Comparison of ENCODE assay signal across 8 cellular contexts in genomic region chr6:11207199-11207968, GRCh38. TPM values are rescaled to one million over a fixed set of nuclear protein-coding genes. Genes with fewer than 3 reads are reported as not detected.
DNase-seq lines count a peak whose midpoint lies in the region; ATAC-seq, FAIRE-seq and TF ChIP-seq lines count a peak whose summit lies in the region.

No MANE protein-coding gene starts in this region.

- in situ Hi-C loops in mammary epithelial cell (cut with MboI; ENCODE audit: low sequenced_read_pairs in 2 of 2), result no loop called here

- peak; percentile 75 for FAIRE-seq in urothelium cell line (lab: Jason Lieb, UNC)

- no peak for TF ChIP-seq CTCF in AG09309 (IDR thresholded peaks at IDR 0.05; ENCODE audit: control insufficient read depth, insufficient read depth, low read depth, low read length, missing control alignments)
- TF ChIP-seq CTCF in mammary epithelial cell (conservative IDR thresholded peaks at IDR 0.05 in 1 of 2, IDR thresholded peaks at IDR 0.05 in 1 of 2; ENCODE audit: extremely low read depth in 1 of 2, insufficient read depth in 1 of 2, low read depth in 1 of 2, low read length in 2 of 2), result no peak
- no peak for TF ChIP-seq CTCF in right lobe of liver (IDR thresholded peaks at IDR 0.05)
- no peak for TF ChIP-seq CTCF in WERI-Rb-1 (IDR thresholded peaks at IDR 0.05; ENCODE audit: low read depth, low read length)

- no peak overlapping the region for H2AFZ ChIP-seq in mammary epithelial cell (ENCODE audit: low read depth, low read length)

- peak overlapping the region; percentile 75 for H3K4me2 ChIP-seq in mammary epithelial cell (ENCODE audit: insufficient read depth, low read depth, low read length)

- H3K36me3 ChIP-seq in mammary epithelial cell (ENCODE audit: insufficient read depth, low read length), result no peaks in the 10 kb centered on the region
- peaks cover 0 to 5% (median 2%) of the 10 kb centered on the region in 4 donors for H3K36me3 ChIP-seq in right lobe of liver
- H3K36me3 ChIP-seq in WERI-Rb-1, result no peaks in the 10 kb centered on the region

- no TSS peak for BruUV-seq in mammary epithelial cell (replicated peaks; lab: Mats Ljungman, UMichigan)

- peak overlapping the region; percentile 94 for H3K9ac ChIP-seq in mammary epithelial cell (ENCODE audit: insufficient read depth, low read length)

- H3K4me1 ChIP-seq in mammary epithelial cell (ENCODE audit: insufficient read depth, low read length) (peaks cover 36% of the 10 kb centered on the region), right lobe of liver (peaks cover 0 to 24% (median 4%) of the 10 kb centered on the region in 4 donors)

- H3K27ac ChIP-seq in mammary epithelial cell (ENCODE audit: insufficient read depth, low read depth, low read length) (peak overlapping the region; percentile 99), right lobe of liver (peak overlapping the region; percentile 24 to 77 (median 39)), WERI-Rb-1 (no peak overlapping the region)

- peak; percentile 82 to 89 (median 87) for ATAC-seq in right lobe of liver
- ATAC-seq in GM21526 (IDR thresholded peaks at IDR 0.05; ENCODE audit: low FRiP score, unreplicated experiment), result no peak
- no peak for ATAC-seq in GM21367 (IDR thresholded peaks at IDR 0.05; ENCODE audit: unreplicated experiment)

- dilution Hi-C loops in mammary epithelial cell (cut with HindIII; ENCODE audit: low sequenced_read_pairs), result no loop called here

- CTCF ChIA-PET in mammary epithelial cell (lab: Charles Lee; ENCODE audit: low non-redundant PET), result interaction anchor here (0.5 to 0.7 kb wide), 3 partner anchors 16 to 151 kb away, joined by 3 to 14 read pairs (median 3); no protein-coding TSS in a partner anchor

- no peaks in the 10 kb centered on the region for H4K20me1 ChIP-seq in mammary epithelial cell (ENCODE audit: insufficient read depth, low read length)

- DNase-seq in AG09309 (ENCODE audit: low read depth) (peak; percentile 98), LHCN-M2 (ENCODE audit: low read depth) (peak; percentile 86), mammary epithelial cell (peak; percentile 99), right lobe of liver (peak in 1 of 3 donors; percentile 50), urothelium cell line (ENCODE audit: low spot score) (peak; percentile 74), WERI-Rb-1 (no peak)

- no peaks in the 10 kb centered on the region for H3K27me3 ChIP-seq in mammary epithelial cell (ENCODE audit: insufficient read depth, low read length)
- H3K27me3 ChIP-seq in right lobe of liver, result no peaks in the 10 kb centered on the region
- no peaks in the 10 kb centered on the region for H3K27me3 ChIP-seq in WERI-Rb-1 (ENCODE audit: insufficient read depth, low read depth, severe bottlenecking)

- H3K4me3 ChIP-seq in AG09309 (ENCODE audit: control insufficient read depth, low read depth, low read length) (no peak overlapping the region), mammary epithelial cell (replicated peaks in 1 of 3; ENCODE audit: insufficient read depth in 1 of 3, low read depth in 2 of 3, low read length in 3 of 3) (no peak overlapping the region), right lobe of liver (no peak overlapping the region), WERI-Rb-1 (ENCODE audit: low read depth, low read length) (no peak overlapping the region)

- intact Hi-C loops in mammary epithelial cell (cut with micrococcal nuclease) (loop anchor here (1.0 to 5.0 kb wide), 5 partner anchors 25 to 137 kb away; partner anchors contain the start of genes NEDD9 and SMIM13), right lobe of liver (cut with DNase I) (no loop called here)

- H3K79me2 ChIP-seq in mammary epithelial cell (ENCODE audit: insufficient read depth, low read length), result no peaks in the 10 kb centered on the region

- WGBS in mammary epithelial cell (ENCODE audit: low coverage, missing lambda C conversion rate), result 38% methylated on average over 5 of the region's 5 CpGs
- 41% methylated on average over 5 of the region's 5 CpGs for WGBS in right lobe of liver (ENCODE audit: insufficient coverage, low coverage, low lambda C conversion rate, missing lambda C conversion rate)

- TF ChIP-seq POLR2A in right lobe of liver (IDR thresholded peaks at IDR 0.05), result no peak

- H3K9me3 ChIP-seq in mammary epithelial cell (replicated peaks; ENCODE audit: insufficient read depth, low read length) (no peaks in the 10 kb centered on the region), right lobe of liver (no peaks in the 10 kb centered on the region), WERI-Rb-1 (ENCODE audit: severe bottlenecking) (no peaks in the 10 kb centered on the region)

RNA-seq across cellular contexts. Expression of gene NEDD9, which starts 25.1 kb away (rescaled TPM):
- total RNA-seq in LHCN-M2 (2014; rRNA removed) (6.3 and 10.6 TPM in 2 replicates), mammary epithelial cell (10 to 100 TPM in 1 of 2 donors, 1 to 10 TPM in 1; 7.8 to 69.7 TPM), right lobe of liver (10 to 100 TPM in 4 of 6 experiments, 1 to 10 TPM in 2; 5.1 to 59.8 (median 26.2) TPM)
- 25.4 TPM for polyA plus RNA-seq in LHCN-M2 (2012)
- 4.8 TPM for polyA plus RNA-seq in mammary epithelial cell
- polyA minus RNA-seq in mammary epithelial cell, result 3.5 TPM

Comparison
In these comparisons a context has a peak if more than half of its experiments do, and no peak if none do; other contexts are left out.
1. ATAC-seq: peak in right lobe of liver (4 of 4); none in GM21526 (single experiment) and GM21367 (single experiment).